Comparison of ENCODE assay signal across 8 cellular contexts in the genomic region with DNA sequence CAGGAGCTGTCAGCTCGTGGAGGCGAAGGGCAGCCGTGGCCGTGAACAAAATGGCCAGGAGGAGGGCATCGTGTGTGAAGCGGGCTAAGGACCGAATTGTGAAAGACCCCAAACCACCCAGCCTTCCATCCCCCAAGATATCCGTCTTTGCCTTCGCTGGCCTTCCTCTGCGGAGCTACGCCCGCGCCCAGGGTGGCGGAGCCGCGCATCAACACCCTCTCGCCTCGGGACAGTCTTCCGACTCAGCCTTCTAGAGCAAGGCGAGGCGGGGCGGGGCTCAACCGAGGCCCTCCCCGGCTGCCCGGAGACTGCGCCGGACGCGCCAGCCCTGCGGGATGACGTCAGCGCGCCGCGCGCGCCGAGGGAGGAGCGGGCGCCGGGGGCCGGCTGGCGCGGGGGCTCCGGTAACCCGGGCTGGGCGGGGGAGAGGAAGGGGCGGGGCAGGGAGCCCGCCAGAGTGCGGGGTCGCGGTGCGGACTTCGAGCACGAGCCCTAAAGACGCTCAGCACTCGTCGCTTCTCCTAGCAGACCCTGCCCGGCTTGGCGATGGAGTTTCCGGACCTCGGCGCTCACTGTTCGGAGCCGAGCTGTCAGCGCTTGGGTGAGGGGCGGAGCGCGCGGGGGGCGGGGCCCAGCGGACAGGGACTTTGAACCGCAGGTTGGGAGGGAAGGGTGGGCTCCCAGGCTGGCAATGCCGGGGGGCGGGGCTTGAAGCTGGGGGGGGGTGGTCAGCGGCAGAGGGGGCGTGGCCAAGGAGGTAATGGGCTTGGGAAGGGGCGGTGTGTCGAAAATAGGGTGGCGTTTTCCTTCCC. TPM values are rescaled to one million over a fixed set of nuclear protein-coding genes. Genes with fewer than 3 reads are reported as not detected.
DNase-seq lines count a peak whose midpoint lies in the region; ATAC-seq lines count a peak whose summit lies in the region.

A gene with protein sequence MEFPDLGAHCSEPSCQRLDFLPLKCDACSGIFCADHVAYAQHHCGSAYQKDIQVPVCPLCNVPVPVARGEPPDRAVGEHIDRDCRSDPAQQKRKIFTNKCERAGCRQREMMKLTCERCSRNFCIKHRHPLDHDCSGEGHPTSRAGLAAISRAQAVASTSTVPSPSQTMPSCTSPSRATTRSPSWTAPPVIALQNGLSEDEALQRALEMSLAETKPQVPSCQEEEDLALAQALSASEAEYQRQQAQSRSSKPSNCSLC (plus strand): TSS at position 341 of the 812 bp plus-strand sequence. CDS start 206 bp downstream, at position 547.

- H3K27ac ChIP-seq in BLaER1 treated with 17β-estradiol and CSF1 and Interleukin-3, amounts not matched to agents 10 nM and 100 nM: peak within 1 kb of the TSS; percentile 65 to 81 (median 76)
- peak within 1 kb of the TSS; percentile 98 for H3K27ac ChIP-seq in cingulate gyrus (ENCODE audit: low read depth, low read length)

- peak within 1 kb of the TSS; percentile 51 to 74 (median 62) for H3K4me3 ChIP-seq in BLaER1 treated with 17β-estradiol and CSF1 and Interleukin-3, amounts not matched to agents 10 nM and 100 nM

- peaks cover 21 to 40% (median 32%) of the 10 kb centered on the region in 11 experiments; a peak in 21 of 22 replicates for H3K36me3 ChIP-seq in BLaER1 treated with 17β-estradiol and CSF1 and Interleukin-3, amounts not matched to agents 10 nM and 100 nM

- H3K4me1 ChIP-seq in BLaER1 treated with 17β-estradiol and CSF1 and Interleukin-3, amounts not matched to agents 10 nM and 100 nM: peaks cover 40 to 51% (median 45%) of the 10 kb centered on the region in 10 experiments

- H4K20me1 ChIP-seq in BLaER1 treated with 17β-estradiol and CSF1 and Interleukin-3, amounts not matched to agents 10 nM and 100 nM: peaks cover 0 to 25% (median 6%) of the 10 kb centered on the region in 11 experiments; a peak in 9 of 22 replicates

- peak within 1 kb of the TSS; percentile 90 to 97 (median 95) for H3K4me2 ChIP-seq in BLaER1 treated with 17β-estradiol and CSF1 and Interleukin-3, amounts not matched to agents 10 nM and 100 nM

- H3K27me3 ChIP-seq in BLaER1 treated with 17β-estradiol and CSF1 and Interleukin-3, amounts not matched to agents 10 nM and 100 nM: no peaks in the 10 kb centered on the region

- intact Hi-C loops in left colon (cut with DNase I, micrococcal nuclease): no loop called here

- H3K9ac ChIP-seq in BLaER1 treated with 17β-estradiol and CSF1 and Interleukin-3, amounts not matched to agents 10 nM and 100 nM: peak within 1 kb of the TSS; percentile 74 to 84 (median 77)

- H3K9me3 ChIP-seq in BLaER1 treated with 17β-estradiol and CSF1 and Interleukin-3, amounts not matched to agents 10 nM and 100 nM (replicated peaks in 1 of 11): peaks cover 0 to 5% (median 0%) of the 10 kb centered on the region in 11 experiments; a peak in 2 of 22 replicates

- DNase-seq in NCI-H526 (lab: John Stamatoyannopoulos, UW): peak; percentile 85 to 98
- peak; percentile 96 for DNase-seq in activated CD4-positive, alpha-beta T cell treated with anti-CD3 and anti-CD28 coated beads for 48 hours
- peak; percentile 94 to 97 for DNase-seq in left colon
- DNase-seq in stimulated activated CD4-positive, alpha-beta T cell treated with anti-CD3 and anti-CD28 coated beads, Interleukin-1b, Interleukin-23, amount 100 ng/mL, for 48 hours: peak; percentile 94

- ATAC-seq in GM19328 (IDR thresholded peaks at IDR 0.05; ENCODE audit: unreplicated experiment): peak; percentile 98
- ATAC-seq in HG03469 (IDR thresholded peaks at IDR 0.05; ENCODE audit: unreplicated experiment): peak; percentile 97
- peak; percentile 95 for ATAC-seq in left colon

RNA-seq across cellular contexts. Expression of the gene that starts here (rescaled TPM):
- 10 to 100 TPM; 78.0 to 89.9 TPM for total RNA-seq in left colon

Comparison
In these comparisons a context has a peak if more than half of its experiments do, and no peak if none do; other contexts are left out.
1. Peak in every context shown above with its lines: DNase-seq, ATAC-seq, H3K4me3 ChIP-seq and H3K27ac ChIP-seq.